Comparison of ENCODE assay signal across 11 cellular contexts in the genomic region with DNA sequence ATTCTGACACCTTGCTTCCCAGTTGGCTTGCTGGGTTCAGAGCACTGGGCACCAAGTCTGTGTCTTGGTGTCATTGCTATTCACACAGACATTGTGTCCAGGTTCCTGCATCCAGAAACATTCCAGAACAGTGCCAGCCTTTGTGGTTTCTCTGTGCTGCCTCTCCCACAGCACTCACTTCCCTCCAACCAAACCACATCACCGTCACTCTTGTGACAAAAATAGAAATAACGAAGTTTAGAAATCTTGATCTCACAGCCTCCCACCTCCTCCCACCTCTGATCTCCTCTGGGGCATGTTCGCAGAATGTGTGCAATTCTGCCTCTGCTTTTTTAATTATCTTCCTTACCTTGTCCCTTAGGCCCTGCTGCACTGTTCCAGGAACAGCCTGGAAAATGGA. TPM values are rescaled to one million over a fixed set of nuclear protein-coding genes. Genes with fewer than 3 reads are reported as not detected.
DNase-seq lines count a peak whose midpoint lies in the region; ATAC-seq and TF ChIP-seq lines count a peak whose summit lies in the region.
"Had no signal": no experiment of that assay in that cellular context is flagged by ENCODE, and none has a peak within 500 bp of the region (broad histone marks: within the 10 kb centered on the region; RNA-seq: fewer than 3 reads in every experiment).

No MANE protein-coding gene starts in this region.

- no peak overlapping the region for H3K4me3 Mint-ChIP-seq in HFFc6
- H3K4me3 Mint-ChIP-seq: H9 had no signal

- peaks cover 13% of the 10 kb centered on the region for H3K4me1 Mint-ChIP-seq in HFFc6 (ENCODE audit: low read depth)

- H3K4me3 ChIP-seq in OCI-LY7 (ENCODE audit: low read depth, low read length, poor library complexity, severe bottlenecking) = no peak overlapping the region

- TF ChIP-seq CTCF in HFFc6 (IDR thresholded peaks at IDR 0.05) (no peak), OCI-LY7 (conservative IDR thresholded peaks at IDR 0.05; ENCODE audit: low read length) (no peak)

- H3K4me1 ChIP-seq in OCI-LY7 (ENCODE audit: insufficient read depth, low read length, poor library complexity, severe bottlenecking) = peaks cover 10% of the 10 kb centered on the region

- no peak overlapping the region for H3K4me2 ChIP-seq in OCI-LY7 (ENCODE audit: low read length)

- ATAC-seq in HG03025 (IDR thresholded peaks at IDR 0.05; ENCODE audit: low FRiP score, unreplicated experiment) = no peak

- no peaks in the 10 kb centered on the region for H3K79me2 ChIP-seq in OCI-LY7 (ENCODE audit: insufficient read depth, low read depth, low read length)

- H2AFZ ChIP-seq in OCI-LY7 (ENCODE audit: low read length) = no peak overlapping the region

- no peaks in the 10 kb centered on the region for H3K36me3 ChIP-seq in OCI-LY7 (ENCODE audit: insufficient read depth, low read length)

- POLR2A ChIA-PET in OCI-LY7 (lab: Charles Lee) = interaction anchor here (0.6 kb wide), 1 partner anchor 135 kb away, joined by 3 read pairs; no protein-coding TSS in a partner anchor

- DNase-seq in EH (ENCODE audit: low read depth) (peak; percentile 48), HFFc6 (peak; percentile 30), SIG-M5 treated with dmso at 0.1 percent for 504 hours (lab: John Stamatoyannopoulos, UW; ENCODE audit: unreplicated experiment) (peak; percentile 84), inferior parietal cortex (ENCODE audit: extremely low spot score) (peak; percentile 39), activated gamma-delta T cell (lab: John Stamatoyannopoulos, UW) (no peak), OCI-LY7 (ENCODE audit: low spot score) (no peak), NCI-H1417 treated with DMSO at 0.1 percent for 48 hours (lab: John Stamatoyannopoulos, UW) (no peak)
- DNase-seq: dermis blood vessel endothelial cell, H9, NCI-H2029 had no signal

- CTCF ChIA-PET in OCI-LY7 (lab: Charles Lee; ENCODE audit: unreplicated experiment) = no interaction called here

- H3K36me3 Mint-ChIP-seq in HFFc6 (ENCODE audit: low read depth) = no peaks in the 10 kb centered on the region

- H3K27ac Mint-ChIP-seq in HFFc6 = no peak overlapping the region
- H3K27ac Mint-ChIP-seq: H9 had no signal

- no peaks in the 10 kb centered on the region for H3K9me3 ChIP-seq in OCI-LY7 (ENCODE audit: low read length)

- peaks cover 4% of the 10 kb centered on the region; the same call in 1 of the 2 replicates for H3K27me3 Mint-ChIP-seq in HFFc6 (ENCODE audit: insufficient read depth)

- intact Hi-C loops in OCI-LY7 (cut with micrococcal nuclease; ENCODE audit: unreplicated experiment) = no loop called here

- no peaks in the 10 kb centered on the region for H3K9me2 ChIP-seq in OCI-LY7 (ENCODE audit: insufficient read depth, low read length)

- no TSS peak for BruUV-seq in OCI-LY7 (replicated peaks; lab: Mats Ljungman, UMichigan)

- no peak overlapping the region for H3K27ac ChIP-seq in OCI-LY7 (ENCODE audit: low read depth, low read length, poor library complexity, severe bottlenecking)

- H4K20me1 ChIP-seq in OCI-LY7 (ENCODE audit: insufficient read depth, low read length) = no peaks in the 10 kb centered on the region

- H3K9me3 Mint-ChIP-seq in HFFc6 = no peaks in the 10 kb centered on the region
- H3K9me3 Mint-ChIP-seq: H9 had no signal

RNA-seq across cellular contexts. Expression of a gene that starts 8.8 kb away (rescaled TPM):
- not detected for total RNA-seq in HFFc6 (2021; fragmentation: NEBNext Ultra II Directional; extraction: Animal tissue kit (Norgen Biotek cat#: 25700))
- not detected in 2 replicates for total RNA-seq in OCI-LY7 (2014; rRNA removed; shearing (Covaris generic))
- total RNA-seq in OCI-LY7 (2022) = not detected in 2 replicates
- total RNA-seq: dermis blood vessel endothelial cell, H9 had no signal

Comparison
In these comparisons a context has a peak if more than half of its experiments do, and no peak if none do; other contexts are left out.
1. DNase-seq: peak in EH (single experiment), HFFc6 (single experiment), SIG-M5 treated with dmso at 0.1 percent for 504 hours (single experiment) and inferior parietal cortex (single experiment); none in activated gamma-delta T cell (single experiment), OCI-LY7 (single experiment) and NCI-H1417 treated with DMSO at 0.1 percent for 48 hours (single experiment).